ENCODE assay signal across 27 cellular contexts in the genomic region with DNA sequence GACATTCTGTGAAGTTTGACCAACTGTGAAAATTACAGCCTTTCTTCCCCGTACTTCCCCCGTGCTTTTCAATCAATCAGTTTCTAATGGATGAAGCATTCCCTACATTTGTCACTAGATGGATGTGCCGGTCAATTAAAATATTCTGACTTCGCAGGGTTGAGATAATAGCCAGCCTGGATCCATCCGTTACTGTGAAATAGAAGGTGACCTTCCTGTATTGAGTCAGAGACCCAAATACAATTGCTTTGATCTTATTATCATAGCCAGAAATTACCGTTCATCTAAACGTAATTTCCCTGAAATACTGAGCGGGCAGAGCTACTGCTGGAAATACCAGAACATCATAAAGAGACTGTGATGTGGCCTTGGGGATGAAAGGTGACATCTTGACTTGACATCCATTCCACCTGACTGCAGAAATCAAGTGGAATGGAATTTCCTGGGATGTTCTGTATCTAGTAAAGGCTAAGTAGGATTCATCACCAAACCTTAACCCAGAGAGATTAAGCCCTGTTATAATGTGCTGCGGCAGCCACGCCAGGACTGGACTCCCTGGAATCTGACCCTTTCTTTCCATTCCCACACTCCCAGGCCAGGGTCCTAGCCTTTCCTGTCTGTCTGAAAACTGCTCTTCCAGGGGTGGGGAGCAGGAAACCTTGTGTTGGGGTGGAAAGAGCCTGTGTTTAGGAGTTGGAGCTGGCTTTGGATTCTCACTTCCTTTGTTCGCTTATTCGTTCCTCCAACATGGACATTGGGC. TPM values are rescaled to one million over a fixed set of nuclear protein-coding genes. Genes with fewer than 3 reads are reported as not detected.
DNase-seq lines count a peak whose midpoint lies in the region; ATAC-seq, FAIRE-seq and TF ChIP-seq lines count a peak whose summit lies in the region.
"Had no signal": no experiment of that assay in that cellular context is flagged by ENCODE, and none has a peak within 500 bp of the region (broad histone marks: within the 10 kb centered on the region; RNA-seq: fewer than 3 reads in every experiment).

No MANE protein-coding gene starts in this region.

- H3K36me3 ChIP-seq in HCT116 (ENCODE audit: control insufficient read depth in 1 of 2, insufficient read depth in 2 of 2, low read length in 2 of 2) = peaks cover 0 to 2% of the 10 kb centered on the region in 2 experiments; a peak in 2 of 4 replicates
- peaks cover 2 to 4% of the 10 kb centered on the region in 2 experiments; a peak in 3 of 4 replicates for H3K36me3 ChIP-seq in GM12878 (ENCODE audit: control insufficient read depth in 2 of 2, insufficient read depth in 2 of 2, low read length in 1 of 2)
- peaks cover under 1 to 4% of the 10 kb centered on the region in 2 experiments for H3K36me3 ChIP-seq in endothelial cell of umbilical vein (ENCODE audit: control insufficient read depth in 2 of 2, extremely low read depth in 1 of 2, insufficient read depth in 2 of 2, low read length in 2 of 2)
- peaks cover 4 to 13% of the 10 kb centered on the region in 2 experiments for H3K36me3 ChIP-seq in trophoblast cell (ENCODE audit: control insufficient read depth in 1 of 2, insufficient read depth in 2 of 2, low read length in 2 of 2)

- H3K4me1 ChIP-seq in HCT116 (ENCODE audit: control insufficient read depth in 1 of 2, insufficient read depth in 2 of 2, low read length in 2 of 2) (no peaks in the 10 kb centered on the region), GM12878 (ENCODE audit: control insufficient read depth, insufficient read depth, low read length) (no peaks in the 10 kb centered on the region), endothelial cell of umbilical vein (ENCODE audit: control insufficient read depth, extremely low read depth, insufficient read depth, low read length) (peaks cover 14% of the 10 kb centered on the region), trophoblast cell (ENCODE audit: control insufficient read depth in 1 of 2, insufficient read depth in 2 of 2, low read length in 2 of 2) (no peaks in the 10 kb centered on the region)

- TF ChIP-seq POLR2A in HCT116 (IDR thresholded peaks at IDR 0.05; ENCODE audit: borderline replicate concordance, extremely low read depth, insufficient read depth, insufficient read length) (no peak), GM12878 (IDR thresholded peaks at IDR 0.05; ENCODE audit: low read depth, low read length) (no peak), endothelial cell of umbilical vein (IDR thresholded peaks at IDR 0.05; ENCODE audit: low read depth, low read length) (no peak)

- H4K12ac ChIP-seq in trophoblast cell (ENCODE audit: low read depth, low read length) = no peak overlapping the region

- TF ChIP-seq CTCF in HCT116 (IDR thresholded peaks at IDR 0.05 in 2 of 3, conservative IDR thresholded peaks at IDR 0.05 in 1 of 3; ENCODE audit: borderline replicate concordance in 1 of 3, insufficient read depth in 1 of 3, low read depth in 2 of 3, low read length in 2 of 3) (no peak), GM12878 (IDR thresholded peaks at IDR 0.05 in 2 of 3, conservative IDR thresholded peaks at IDR 0.05 in 1 of 3; ENCODE audit: control insufficient read depth in 2 of 3, extremely low read depth in 1 of 3, insufficient read depth in 1 of 3, low read depth in 3 of 3, low read length in 3 of 3) (no peak), endothelial cell of umbilical vein (IDR thresholded peaks at IDR 0.05; ENCODE audit: extremely low read depth in 1 of 2, insufficient read depth in 1 of 2, low read depth in 1 of 2, low read length in 2 of 2) (no peak)

- RAD21 ChIA-PET in HCT116 (lab: Charles Lee; ENCODE audit: low non-redundant PET in 1 of 2, low total read pairs in 2 of 2, uncharacterized antibody in 2 of 2, unreplicated experiment in 2 of 2) = no interaction called here
- RAD21 ChIA-PET in GM12878 (lab: Charles Lee; ENCODE audit: unreplicated experiment) = interaction anchor here (1.0 kb wide), 1 partner anchor 80 kb away, joined by 4 read pairs; no protein-coding TSS in a partner anchor

- H3K9ac ChIP-seq in HCT116 (ENCODE audit: low read length) (no peak overlapping the region), GM12878 (ENCODE audit: control insufficient read depth, insufficient read depth, low read length) (no peak overlapping the region), endothelial cell of umbilical vein (replicated peaks; ENCODE audit: extremely low read depth, insufficient read depth, low read length) (no peak overlapping the region), trophoblast cell (ENCODE audit: low read length) (no peak overlapping the region)
- H3K9ac ChIP-seq: BLaER1 had no signal

- no peak overlapping the region for H3K14ac ChIP-seq in trophoblast cell (ENCODE audit: low read length)

- H2AFZ ChIP-seq in HCT116 (ENCODE audit: low read depth, low read length, poor library complexity, severe bottlenecking) (no peak overlapping the region), GM12878 (ENCODE audit: control insufficient read depth, low read depth, low read length) (no peak overlapping the region), endothelial cell of umbilical vein (ENCODE audit: low read depth, low read length) (no peak overlapping the region), trophoblast cell (ENCODE audit: insufficient read depth, low read length, poor library complexity) (no peak overlapping the region)

- no peak overlapping the region for H2BK12ac ChIP-seq in trophoblast cell (ENCODE audit: low read length)

- 78% methylated on average over 12 of the region's 12 CpGs for whole genome bisulfite sequencing in GM12878 (ENCODE audit: insufficient coverage, insufficient replicate concordance, low lambda C conversion rate, missing lambda C conversion rate)
- no CpG with 5 or more reads among the region's 12 CpGs for WGBS in trophoblast cell (ENCODE audit: extremely low coverage, insufficient coverage, insufficient read length)

- no peaks in the 10 kb centered on the region for H4K20me1 ChIP-seq in HCT116 (ENCODE audit: insufficient read depth)
- no peaks in the 10 kb centered on the region for H4K20me1 ChIP-seq in GM12878 (ENCODE audit: control insufficient read depth, insufficient read depth)
- H4K20me1 ChIP-seq in endothelial cell of umbilical vein (replicated peaks; ENCODE audit: control insufficient read depth, extremely low read depth, insufficient read depth, low read length) = no peaks in the 10 kb centered on the region
- H4K20me1 ChIP-seq: BLaER1 had no signal

- no peaks in the 10 kb centered on the region for H3K79me1 ChIP-seq in trophoblast cell (ENCODE audit: low read length)

- dilution Hi-C loops in endothelial cell of umbilical vein (cut with MboI; ENCODE audit: extremely low pct_ligation_motif_present, low sequenced_read_pairs) = no loop called here

- no peaks in the 10 kb centered on the region for H3K9me2 ChIP-seq in HCT116 (ENCODE audit: insufficient read depth)

- DNase-seq in HCT116 (ENCODE audit: low read depth, low spot score) = no peak
- no peak for DNase-seq in GM12878 (ENCODE audit: low read depth, low spot score)
- peak; percentile 31 for DNase-seq in endothelial cell of umbilical vein (ENCODE audit: low read depth, low spot score)
- DNase-seq in trophoblast cell = no peak
- no peak for DNase-seq in NCI-H524 (lab: John Stamatoyannopoulos, UW)
- DNase-seq in effector CD4-positive, alpha-beta T cell = no peak
- no peak for DNase-seq in activated naive CD4-positive, alpha-beta T cell treated with Interleukin-2 at 50 U/mL for 16 hours
- DNase-seq in SKM-1 (lab: John Stamatoyannopoulos, UW; ENCODE audit: unreplicated experiment) = no peak
- DNase-seq: CD4-positive, CD25-positive, alpha-beta regulatory T cell; DMS153; DND-41; GOT3; HCEC 1CT; Karpas-422; NCI-H1092 treated with DMSO at 0.1 percent for 48 hours; NCI-H1436 treated with DMSO at 0.1 percent for 48 hours; NCI-H187 treated with DMSO at 0.1 percent for 48 hours; NCI-H2107; NCI-H446 treated with DMSO at 0.1 percent for 48 hours; NCI-H526 treated with DMSO at 0.1 percent for 48 hours; SHP77 had no signal

- in situ Hi-C loops in GM12878 (cut with MboI) = no loop called here

- ATAC-seq in HCT116 (0 out of 2 replicates have a peak, but pooled peaks have one; percentile 20), GM12878 (no peak)
- ATAC-seq: Panc1 had no signal

- H3K9me3 ChIP-seq in HCT116 (ENCODE audit: control insufficient read depth in 1 of 2, insufficient read depth in 1 of 2, low read depth in 1 of 2, low read length in 2 of 2) (no peaks in the 10 kb centered on the region), GM12878 (replicated peaks; ENCODE audit: control insufficient read depth, insufficient read depth, low read length) (no peaks in the 10 kb centered on the region; the same call in 2 of the 3 replicates), endothelial cell of umbilical vein (replicated peaks; ENCODE audit: control insufficient read depth, insufficient read depth, low read length) (no peaks in the 10 kb centered on the region), trophoblast cell (ENCODE audit: insufficient read depth, low read depth, low read length) (peaks cover 2% of the 10 kb centered on the region)

- CTCF ChIA-PET in HCT116 (lab: Charles Lee) = interaction anchor here (1.0 to 1.6 kb wide), 2 partner anchors 10 to 82 kb away, joined by 4 read pairs; no protein-coding TSS in a partner anchor
- CTCF ChIA-PET in GM12878 (lab: Yijun Ruan, JAX) = interaction anchor here (1.3 kb wide), 1 partner anchor 83 kb away, joined by 4 read pairs; no protein-coding TSS in a partner anchor
- CTCF ChIA-PET in endothelial cell of umbilical vein (lab: Charles Lee) = interaction anchor here (1.1 to 5.3 kb wide), 15 partner anchors 9 to 624 kb away, joined by 3 to 111 read pairs (median 5); partner anchors contain the start of gene PARVB

- H3K4me2 ChIP-seq in HCT116 (ENCODE audit: low read length) (no peak overlapping the region), GM12878 (ENCODE audit: control insufficient read depth, insufficient read depth) (no peak overlapping the region), endothelial cell of umbilical vein (ENCODE audit: insufficient read depth, low read length) (no peak overlapping the region), trophoblast cell (ENCODE audit: low read length) (no peak overlapping the region)
- H3K4me2 ChIP-seq: BLaER1 had no signal

- BruUV-seq in HCT116 (replicated peaks; lab: Mats Ljungman, UMichigan) (no TSS peak), GM12878 (replicated peaks; lab: Mats Ljungman, UMichigan) (no TSS peak), endothelial cell of umbilical vein (replicated peaks; lab: Mats Ljungman, UMichigan) (no TSS peak)

- no peak for FAIRE-seq in GM12878 (lab: Jason Lieb, UNC)
- FAIRE-seq in endothelial cell of umbilical vein (lab: Jason Lieb, UNC) = no peak
- FAIRE-seq: A204.1, GM19239 had no signal

- H2BK5ac ChIP-seq in trophoblast cell (ENCODE audit: low read depth, low read length, poor library complexity) = no peak overlapping the region

- no peak overlapping the region for H3K4me3 ChIP-seq in HCT116 (replicated peaks in 1 of 2; ENCODE audit: low read depth in 1 of 2, low read length in 2 of 2)
- no peak overlapping the region for H3K4me3 ChIP-seq in GM12878
- H3K4me3 ChIP-seq in endothelial cell of umbilical vein (replicated peaks in 1 of 3; ENCODE audit: insufficient read depth in 1 of 3, low read depth in 1 of 3, low read length in 3 of 3) = no peak overlapping the region
- H3K4me3 ChIP-seq in trophoblast cell (ENCODE audit: low read depth, low read length) = peak overlapping the region; percentile 15
- H3K4me3 ChIP-seq: BLaER1 had no signal

- H4K8ac ChIP-seq in trophoblast cell (ENCODE audit: low read depth, low read length) = no peak overlapping the region

- SMC1A ChIA-PET in GM12878 (lab: Charles Lee; ENCODE audit: uncharacterized antibody, unreplicated experiment) = no interaction called here

- POLR2A ChIA-PET in HCT116 (lab: Charles Lee) = no interaction called here
- POLR2A ChIA-PET in GM12878 (lab: Charles Lee) = no interaction called here
- POLR2A ChIA-PET in endothelial cell of umbilical vein (lab: Charles Lee) = no interaction called here

- H3K79me2 ChIP-seq in HCT116 (ENCODE audit: insufficient read depth, low read length) = no peaks in the 10 kb centered on the region
- H3K79me2 ChIP-seq in GM12878 (ENCODE audit: control insufficient read depth, insufficient read depth, low read length) = no peaks in the 10 kb centered on the region
- H3K79me2 ChIP-seq in endothelial cell of umbilical vein (ENCODE audit: control insufficient read depth, insufficient read depth, low read length) = no peaks in the 10 kb centered on the region
- no peaks in the 10 kb centered on the region for H3K79me2 ChIP-seq in trophoblast cell (ENCODE audit: control insufficient read depth, insufficient read depth, low read length, poor library complexity)

- H2BK120ac ChIP-seq in trophoblast cell (ENCODE audit: insufficient read depth, low read length, poor library complexity) = no peak overlapping the region

- H4K91ac ChIP-seq in trophoblast cell (ENCODE audit: low read depth, low read length) = no peak overlapping the region

- no peak overlapping the region for H3K23ac ChIP-seq in trophoblast cell (ENCODE audit: low read length)

- no peak overlapping the region for H3K27ac ChIP-seq in HCT116 (ENCODE audit: low read depth, low read length)
- no peak overlapping the region for H3K27ac ChIP-seq in GM12878 (ENCODE audit: control insufficient read depth, insufficient read depth)
- no peak overlapping the region for H3K27ac ChIP-seq in endothelial cell of umbilical vein (ENCODE audit: insufficient read depth, low read depth, low read length)
- no peak overlapping the region for H3K27ac ChIP-seq in trophoblast cell (ENCODE audit: low read depth, low read length)
- H3K27ac ChIP-seq: BLaER1, RWPE1 had no signal

- H3K27me3 ChIP-seq in HCT116 (ENCODE audit: insufficient read depth, low read length) = no peaks in the 10 kb centered on the region
- no peaks in the 10 kb centered on the region for H3K27me3 ChIP-seq in GM12878 (replicated peaks in 1 of 2; ENCODE audit: control insufficient read depth in 2 of 2, insufficient read depth in 2 of 2, low read length in 1 of 2)
- no peaks in the 10 kb centered on the region for H3K27me3 ChIP-seq in endothelial cell of umbilical vein (ENCODE audit: control insufficient read depth in 2 of 2, insufficient read depth in 2 of 2, low read length in 2 of 2)
- no peaks in the 10 kb centered on the region for H3K27me3 ChIP-seq in trophoblast cell (ENCODE audit: insufficient read depth, low read length)
- H3K27me3 ChIP-seq: BLaER1 had no signal

- intact Hi-C loops in HCT116 (cut with micrococcal nuclease) (no loop called here), GM12878 (cut with micrococcal nuclease; ENCODE audit: unreplicated experiment) (no loop called here), endothelial cell of umbilical vein (cut with micrococcal nuclease) (loop anchor here (1.0 to 2.0 kb wide), 2 partner anchors 18 to 82 kb away; no protein-coding TSS in a partner anchor)

- H3K9me1 ChIP-seq in endothelial cell of umbilical vein (replicated peaks; ENCODE audit: control insufficient read depth, extremely low read depth, insufficient read depth, low read length) = no peaks in the 10 kb centered on the region

- no peak overlapping the region for H2AK5ac ChIP-seq in trophoblast cell (ENCODE audit: low read length)

- TF ChIP-seq RAD21 in HCT116 (IDR thresholded peaks at IDR 0.05; ENCODE audit: low read depth) = no peak
- TF ChIP-seq RAD21 in GM12878 (IDR thresholded peaks at IDR 0.05; ENCODE audit: insufficient read depth, low read depth, low read length) = no peak

- H3K4ac ChIP-seq in trophoblast cell (ENCODE audit: low read depth, low read length) = no peak overlapping the region

- TF ChIP-seq EP300 in GM12878 (IDR thresholded peaks at IDR 0.05; ENCODE audit: borderline replicate concordance in 1 of 2, control insufficient read depth in 1 of 2, low read depth in 2 of 2, low read length in 2 of 2) = no peak

- H3K18ac ChIP-seq in trophoblast cell (ENCODE audit: low read length) = no peak overlapping the region

RNA-seq across cellular contexts. Expression of gene PARVB, which starts 20.9 kb away (rescaled TPM):
- 21.4 TPM for total RNA-seq in HCT116 (2021; ENCODE audit: unreplicated experiment)
- 22.0 and 23.3 TPM in 2 replicates for polyA plus RNA-seq in HCT116 (2012)
- 111 and 117 TPM in 2 replicates for total RNA-seq in GM12878 (2013; cell fraction: nucleolus; rRNA removed)
- total RNA-seq in GM12878 (2014; rRNA removed) = 134 and 152 TPM in 2 replicates
- 69.7 and 70.3 TPM in 2 replicates for total RNA-seq in GM12878 (2014; rRNA removed; fragmentation: Illumina TruSeq; extraction: Trizol)
- 154 and 159 TPM in 2 replicates for total RNA-seq in GM12878 (2021)
- polyA plus RNA-seq in GM12878 (2011; ENCODE audit: low read depth) = 66.8 TPM
- 206 and 264 TPM in 2 replicates for polyA plus RNA-seq in GM12878 (2011; rRNA removed)
- polyA plus RNA-seq in GM12878 (2011; cell fraction: cytosol; rRNA removed) = 342 and 427 TPM in 2 replicates
- 245 and 262 TPM in 2 replicates for polyA plus RNA-seq in GM12878 (2011; cell fraction: nucleus; rRNA removed)
- polyA plus RNA-seq in GM12878 (2012) = 179 and 250 TPM in 2 replicates
- 40.7 and 82.2 TPM in 2 replicates for polyA plus RNA-seq in GM12878 (2014; fragmentation: Illumina TruSeq; extraction: Trizol)
- 1 to 10 TPM; 5.2 to 7.1 TPM for polyA plus RNA-seq in GM12878 (2014; fragmentation: Nextera tagmentation; extraction: Ambion mirVana)
- polyA plus RNA-seq in GM12878 (2014; rRNA removed) = 239 and 255 TPM in 2 replicates
- 10 to 100 TPM; 60.9 to 66.9 TPM for polyA plus RNA-seq in GM12878 (2016; fragmentation: Nextera tagmentation; extraction: Ambion mirVana)
- 124 and 137 TPM in 2 replicates for polyA minus RNA-seq in GM12878 (2011; rRNA and poly(A)+ RNA removed)
- polyA minus RNA-seq in GM12878 (2011; cell fraction: cytosol; rRNA and poly(A)+ RNA removed) = 41.4 and 42.4 TPM in 2 replicates
- polyA minus RNA-seq in GM12878 (2011; cell fraction: nucleus; rRNA and poly(A)+ RNA removed) = 18.9 and 21.1 TPM in 2 replicates
- total RNA-seq in endothelial cell of umbilical vein = 151 and 155 TPM in 2 replicates
- 162 and 166 TPM in 2 replicates for polyA plus RNA-seq in endothelial cell of umbilical vein
- polyA plus RNA-seq in endothelial cell of umbilical vein (2011; cell fraction: cytosol; rRNA removed) = 199 and 231 TPM in 2 replicates
- 96.4 and 111 TPM in 2 replicates for polyA plus RNA-seq in endothelial cell of umbilical vein (2011; cell fraction: nucleus; rRNA removed)
- 141 TPM in 2 replicates for polyA plus RNA-seq in endothelial cell of umbilical vein (2012)
- polyA minus RNA-seq in endothelial cell of umbilical vein = 95.1 and 97.9 TPM in 2 replicates
- polyA minus RNA-seq in endothelial cell of umbilical vein (2011; cell fraction: cytosol; rRNA and poly(A)+ RNA removed) = 17.4 TPM
- polyA minus RNA-seq in endothelial cell of umbilical vein (2011; cell fraction: nucleus; rRNA and poly(A)+ RNA removed) = 22.0 and 26.0 TPM in 2 replicates
- 0.94 and 1.00 TPM in 2 replicates for polyA plus RNA-seq in trophoblast cell (2013)
- total RNA-seq: HT-29 had no signal

RNA-seq across cellular contexts. Expression of gene SAMM50, which starts 48.0 kb away (rescaled TPM):
- total RNA-seq in HCT116 (2021; ENCODE audit: unreplicated experiment) (40.8 TPM), GM12878 (2014; rRNA removed) (47.8 and 54.0 TPM in 2 replicates), GM12878 (2014; rRNA removed; fragmentation: Illumina TruSeq; extraction: Trizol) (51.5 and 54.6 TPM in 2 replicates), GM12878 (2021) (66.1 and 67.9 TPM in 2 replicates), endothelial cell of umbilical vein (55.9 and 56.2 TPM in 2 replicates)
- polyA plus RNA-seq in HCT116 (2012) = 30.0 and 37.1 TPM in 2 replicates
- 36.5 and 39.3 TPM in 2 replicates for total RNA-seq in GM12878 (2013; cell fraction: nucleolus; rRNA removed)
- 37.0 TPM for polyA plus RNA-seq in GM12878 (2011; ENCODE audit: low read depth)
- polyA plus RNA-seq in GM12878 (2011; rRNA removed) (52.9 and 53.2 TPM in 2 replicates), GM12878 (2014; fragmentation: Illumina TruSeq; extraction: Trizol) (68.8 and 71.9 TPM in 2 replicates), GM12878 (2014; fragmentation: Nextera tagmentation; extraction: Ambion mirVana) (10 to 100 TPM; 38.2 to 61.6 TPM), GM12878 (2014; rRNA removed) (63.3 and 67.7 TPM in 2 replicates), GM12878 (2016; fragmentation: Nextera tagmentation; extraction: Ambion mirVana) (100 to 1,000 TPM; 116 to 126 TPM), endothelial cell of umbilical vein (41.0 and 42.9 TPM in 2 replicates)
- 38.7 and 42.5 TPM in 2 replicates for polyA plus RNA-seq in GM12878 (2011; cell fraction: cytosol; rRNA removed)
- polyA plus RNA-seq in GM12878 (2011; cell fraction: nucleus; rRNA removed) = 37.4 and 49.0 TPM in 2 replicates
- 42.0 and 48.1 TPM in 2 replicates for polyA plus RNA-seq in GM12878 (2012)
- polyA minus RNA-seq in GM12878 (2011; rRNA and poly(A)+ RNA removed) = 37.4 and 42.4 TPM in 2 replicates
- polyA minus RNA-seq in GM12878 (2011; cell fraction: cytosol; rRNA and poly(A)+ RNA removed) = 12.7 and 18.7 TPM in 2 replicates
- polyA minus RNA-seq in GM12878 (2011; cell fraction: nucleus; rRNA and poly(A)+ RNA removed) = 9.1 and 18.1 TPM in 2 replicates
- 39.5 and 48.0 TPM in 2 replicates for polyA plus RNA-seq in endothelial cell of umbilical vein (2011; cell fraction: cytosol; rRNA removed)
- polyA plus RNA-seq in endothelial cell of umbilical vein (2011; cell fraction: nucleus; rRNA removed) = 37.1 and 41.4 TPM in 2 replicates
- 71.9 and 81.2 TPM in 2 replicates for polyA plus RNA-seq in endothelial cell of umbilical vein (2012)
- polyA minus RNA-seq in endothelial cell of umbilical vein = 37.1 and 38.4 TPM in 2 replicates
- polyA minus RNA-seq in endothelial cell of umbilical vein (2011; cell fraction: cytosol; rRNA and poly(A)+ RNA removed) = 26.5 TPM
- 17.5 and 17.6 TPM in 2 replicates for polyA minus RNA-seq in endothelial cell of umbilical vein (2011; cell fraction: nucleus; rRNA and poly(A)+ RNA removed)
- 32.3 and 33.1 TPM in 2 replicates for polyA plus RNA-seq in trophoblast cell (2013)
